8 cellular contexts compared by ENCODE assay signal in genomic region chr19:1266116-1266817, GRCh38. TPM values are rescaled to one million over a fixed set of nuclear protein-coding genes. Genes with fewer than 3 reads are reported as not detected.
DNase-seq lines count a peak whose midpoint lies in the region; ATAC-seq and TF ChIP-seq lines count a peak whose summit lies in the region.

No MANE protein-coding gene starts in this region.

- peak overlapping the region; percentile 78 for H3K27ac Mint-ChIP-seq in activated naive CD8-positive, alpha-beta T cell treated with anti-CD3 and anti-CD28 coated beads, Interleukin-2, amount 10 ng/mL, durations not matched to agents 7 days and 5 days

- H3K9me3 ChIP-seq in Karpas-422 (ENCODE audit: low read length) (no peaks in the 10 kb centered on the region), parathyroid adenoma (ENCODE audit: control insufficient read depth, low read length) (no peaks in the 10 kb centered on the region), uterus (no peaks in the 10 kb centered on the region)

- H2AFZ ChIP-seq in Karpas-422 (ENCODE audit: low read length) = no peak overlapping the region
- peak overlapping the region; percentile 87 for H2AFZ ChIP-seq in parathyroid adenoma

- peaks cover 83% of the 10 kb centered on the region for H3K4me1 ChIP-seq in Karpas-422 (ENCODE audit: low read length)
- H3K4me1 ChIP-seq in parathyroid adenoma = peaks cover 58% of the 10 kb centered on the region
- peaks cover 36 to 59% of the 10 kb centered on the region in 2 donors for H3K4me1 ChIP-seq in uterus

- peaks cover 17% of the 10 kb centered on the region for H4K20me1 ChIP-seq in Karpas-422 (ENCODE audit: insufficient read depth, low read depth, low read length)

- H3K4me3 Mint-ChIP-seq in activated naive CD8-positive, alpha-beta T cell treated with anti-CD3 and anti-CD28 coated beads, Interleukin-2, amount 10 ng/mL, durations not matched to agents 7 days and 5 days = peak overlapping the region; percentile 69

- H3K27me3 Mint-ChIP-seq in activated naive CD8-positive, alpha-beta T cell treated with anti-CD3 and anti-CD28 coated beads, Interleukin-2, amount 10 ng/mL, durations not matched to agents 7 days and 5 days = no peaks in the 10 kb centered on the region

- peak overlapping the region; percentile 51 for H3K4me3 ChIP-seq in Karpas-422 (ENCODE audit: low read length)
- peak overlapping the region; percentile 72 for H3K4me3 ChIP-seq in parathyroid adenoma (ENCODE audit: low read depth, low read length)
- H3K4me3 ChIP-seq in uterus = peak overlapping the region; percentile 22 to 48

- H3K9me3 Mint-ChIP-seq in activated naive CD8-positive, alpha-beta T cell treated with anti-CD3 and anti-CD28 coated beads, Interleukin-2, amount 10 ng/mL, durations not matched to agents 7 days and 5 days = no peaks in the 10 kb centered on the region

- DNase-seq in COLO829 (ENCODE audit: low spot score) (peak; percentile 84), Karpas-422 (peak; percentile 97), SKM-1 (lab: John Stamatoyannopoulos, UW; ENCODE audit: unreplicated experiment) (peak; percentile 39), cardiac septum (ENCODE audit: low spot score) (peak; percentile 97), uterus (peak; percentile 86 to 92)
- peak; percentile 98 for DNase-seq in activated naive CD8-positive, alpha-beta T cell treated with anti-CD3 and anti-CD28 coated beads, Interleukin-2, amount 10 ng/mL, durations not matched to agents 7 days and 5 days

- H3K79me2 ChIP-seq in Karpas-422 (ENCODE audit: low read length) = peaks cover 16% of the 10 kb centered on the region
- peaks cover 14% of the 10 kb centered on the region for H3K79me2 ChIP-seq in parathyroid adenoma

- no peaks in the 10 kb centered on the region for H3K9me2 ChIP-seq in Karpas-422 (replicated peaks; ENCODE audit: insufficient read depth, low read length)

- peak overlapping the region; percentile 90 for H3K27ac ChIP-seq in Karpas-422 (ENCODE audit: low read length)
- H3K27ac ChIP-seq in parathyroid adenoma = peak overlapping the region; percentile 76
- H3K27ac ChIP-seq in uterus = peak overlapping the region; percentile 90 to 91

- H3K4me2 ChIP-seq in Karpas-422 (ENCODE audit: low read depth, low read length, poor library complexity, severe bottlenecking) (peak overlapping the region; percentile 66), parathyroid adenoma (ENCODE audit: low read length) (peak overlapping the region; percentile 87)

- POLR2A ChIA-PET in activated naive CD8-positive, alpha-beta T cell treated with anti-CD3 and anti-CD28 coated beads, Interleukin-2, amount 10 ng/mL, durations not matched to agents 7 days and 5 days (lab: Charles Lee) = interaction anchor here (0.9 to 6.8 kb wide), 10 partner anchors 9 to 192 kb away, joined by 3 to 385 read pairs (median 8); partner anchors contain the start of genes ATP5F1D, FAM174C, GPX4 and MIDN

- H3K36me3 ChIP-seq in Karpas-422 (ENCODE audit: insufficient read depth, low read length) (peaks cover 7% of the 10 kb centered on the region; the same call in 1 of the 2 replicates), parathyroid adenoma (ENCODE audit: control insufficient read depth, insufficient read depth, low read length) (no peaks in the 10 kb centered on the region), uterus (no peaks in the 10 kb centered on the region)

- intact Hi-C loops in cardiac septum (cut with DNase I) = loop anchor here (1.0 kb wide), 1 partner anchor 17 kb away; no protein-coding TSS in a partner anchor
- intact Hi-C loops in uterus (cut with DNase I; ENCODE audit: low total_unique reads) = loop anchor here (1.0 kb wide), 1 partner anchor 22 kb away; no protein-coding TSS in a partner anchor

- no peak for TF ChIP-seq POLR2A in uterus (IDR thresholded peaks at IDR 0.05)

- no peaks in the 10 kb centered on the region for H3K27me3 ChIP-seq in Karpas-422 (ENCODE audit: low read length)
- no peaks in the 10 kb centered on the region for H3K27me3 ChIP-seq in parathyroid adenoma (ENCODE audit: control insufficient read depth, insufficient read depth, low read length)
- H3K27me3 ChIP-seq in uterus = no peaks in the 10 kb centered on the region

- TF ChIP-seq CTCF in parathyroid adenoma (IDR thresholded peaks at IDR 0.05) (no peak), uterus (IDR thresholded peaks at IDR 0.05) (no peak)

- peaks cover 39% of the 10 kb centered on the region for H3K4me1 Mint-ChIP-seq in activated naive CD8-positive, alpha-beta T cell treated with anti-CD3 and anti-CD28 coated beads, Interleukin-2, amount 10 ng/mL, durations not matched to agents 7 days and 5 days

- peak; percentile 24 for ATAC-seq in GM21423 (IDR thresholded peaks at IDR 0.05; ENCODE audit: unreplicated experiment)
- ATAC-seq in activated naive CD8-positive, alpha-beta T cell treated with anti-CD3 and anti-CD28 coated beads, Interleukin-2, amount 10 ng/mL, durations not matched to agents 7 days and 5 days (ENCODE audit: low read depth) = peak; percentile 25

- peak overlapping the region; percentile 53 for H3K9ac ChIP-seq in Karpas-422 (ENCODE audit: low read length)
- H3K9ac ChIP-seq in parathyroid adenoma = no peak overlapping the region

- H3K36me3 Mint-ChIP-seq in activated naive CD8-positive, alpha-beta T cell treated with anti-CD3 and anti-CD28 coated beads, Interleukin-2, amount 10 ng/mL, durations not matched to agents 7 days and 5 days = peaks cover 19% of the 10 kb centered on the region

RNA-seq across cellular contexts. Expression of gene CIRBP, which starts 2.9 kb away (rescaled TPM):
- 141 and 291 TPM in 2 replicates for total RNA-seq in Karpas-422 (2014; rRNA removed; shearing (Covaris generic); ENCODE audit: low replicate concordance)
- 100 to 1,000 TPM; 327 to 342 TPM for total RNA-seq in activated naive CD8-positive, alpha-beta T cell treated with anti-CD3 and anti-CD28 coated beads, Interleukin-2, amount 10 ng/mL, durations not matched to agents 7 days and 5 days
- total RNA-seq in cardiac septum (318 TPM), uterus (100 to 1,000 TPM; 235 to 950 (median 535) TPM)

RNA-seq across cellular contexts. Expression of gene FAM174C, which starts 9.1 kb away (rescaled TPM):
- total RNA-seq in Karpas-422 (2014; rRNA removed; shearing (Covaris generic); ENCODE audit: low replicate concordance) = 32.7 and 68.1 TPM in 2 replicates
- total RNA-seq in activated naive CD8-positive, alpha-beta T cell treated with anti-CD3 and anti-CD28 coated beads, Interleukin-2, amount 10 ng/mL, durations not matched to agents 7 days and 5 days = 10 to 100 TPM; 44.5 to 48.3 TPM
- total RNA-seq in cardiac septum (20.0 TPM), uterus (10 to 100 TPM in 2 of 4 donors, 1 to 10 TPM in 2; 2.1 to 24.3 (median 7.1) TPM)

RNA-seq across cellular contexts. Expression of gene MIDN, which starts 17.9 kb away (rescaled TPM):
- 21.4 and 40.5 TPM in 2 replicates for total RNA-seq in Karpas-422 (2014; rRNA removed; shearing (Covaris generic); ENCODE audit: low replicate concordance)
- total RNA-seq in activated naive CD8-positive, alpha-beta T cell treated with anti-CD3 and anti-CD28 coated beads, Interleukin-2, amount 10 ng/mL, durations not matched to agents 7 days and 5 days = 10 to 100 TPM; 75.2 to 80.7 TPM
- total RNA-seq in cardiac septum (97.5 TPM), uterus (100 to 1,000 TPM in 1 of 4 donors, 10 to 100 TPM in 2, under 1 TPM in 1; 0.77 to 108 (median 15.0) TPM)

RNA-seq across cellular contexts. Expression of gene EFNA2, which starts 19.4 kb away (rescaled TPM):
- not detected in 2 replicates for total RNA-seq in Karpas-422 (2014; rRNA removed; shearing (Covaris generic); ENCODE audit: low replicate concordance)
- total RNA-seq in activated naive CD8-positive, alpha-beta T cell treated with anti-CD3 and anti-CD28 coated beads, Interleukin-2, amount 10 ng/mL, durations not matched to agents 7 days and 5 days = not detected
- total RNA-seq in cardiac septum = not detected
- total RNA-seq in uterus = under 1 TPM in 1 of 4 donors, not detected in 3; 0.76 TPM

RNA-seq across cellular contexts. Expression of gene ATP5F1D, which starts 24.7 kb away (rescaled TPM):
- 64.3 and 110 TPM in 2 replicates for total RNA-seq in Karpas-422 (2014; rRNA removed; shearing (Covaris generic); ENCODE audit: low replicate concordance)
- total RNA-seq in activated naive CD8-positive, alpha-beta T cell treated with anti-CD3 and anti-CD28 coated beads, Interleukin-2, amount 10 ng/mL, durations not matched to agents 7 days and 5 days = 100 to 1,000 TPM; 157 to 161 TPM
- 486 TPM for total RNA-seq in cardiac septum
- total RNA-seq in uterus = 100 to 1,000 TPM in 2 of 4 donors, 10 to 100 TPM in 1, 1 to 10 TPM in 1; 4.7 to 164 (median 68.9) TPM

Comparison
In these comparisons a context has a peak if more than half of its experiments do, and no peak if none do; other contexts are left out.
1. Peak in every context shown above with its lines: DNase-seq, ATAC-seq, H3K4me3 ChIP-seq and H3K27ac ChIP-seq.
2. DNase-seq: peak in every context shown above with its lines; median percentile 98 in activated naive CD8-positive, alpha-beta T cell treated with anti-CD3 and anti-CD28 coated beads, Interleukin-2, amount 10 ng/mL, durations not matched to agents 7 days and 5 days; 97 in Karpas-422; 97 in cardiac septum; 89 in uterus; 84 in COLO829; 39 in SKM-1.